ENCODE assay signal across 8 cellular contexts in the genomic region with DNA sequence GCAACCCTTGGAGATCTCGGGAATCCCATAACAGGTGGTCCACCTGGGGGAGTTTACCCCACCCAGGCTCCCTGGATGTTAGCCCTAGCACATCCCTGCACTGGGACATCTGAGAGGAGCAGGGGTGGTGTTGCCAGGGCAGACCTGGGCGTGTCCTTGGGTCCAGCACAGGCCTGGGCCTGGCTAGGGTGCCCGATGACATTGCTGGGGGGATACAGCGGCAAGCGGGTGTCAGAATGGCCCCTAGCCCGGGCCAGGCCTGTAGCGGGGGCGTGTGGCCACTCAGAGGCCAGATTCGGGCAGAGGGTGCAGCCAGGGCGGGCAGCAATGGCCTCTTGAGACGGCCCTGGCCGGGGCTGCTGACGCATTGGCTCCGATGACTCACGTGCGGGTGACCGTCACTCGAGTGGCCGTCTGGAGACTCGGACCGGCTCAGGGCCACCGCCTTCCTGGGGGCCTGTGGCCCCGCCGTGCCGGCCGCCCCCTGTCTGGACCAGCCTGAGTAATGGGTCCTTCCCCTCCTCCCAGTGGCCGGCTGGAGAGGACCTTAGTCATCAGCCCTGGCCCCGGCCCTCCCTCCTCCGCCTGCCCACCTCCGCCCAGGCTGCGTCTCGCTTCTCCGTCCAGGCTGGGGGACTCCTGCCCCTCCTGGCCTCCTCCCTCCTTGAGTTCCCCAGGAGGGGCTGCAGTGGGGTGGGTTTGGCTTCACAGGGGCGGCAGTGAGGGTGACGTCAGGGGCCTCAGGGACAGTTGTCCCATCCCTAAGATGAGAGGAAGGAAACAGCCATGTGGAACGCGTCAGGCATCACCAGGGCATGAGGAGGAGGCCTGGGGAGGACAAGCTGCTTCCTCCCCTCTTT. TPM values are rescaled to one million over a fixed set of nuclear protein-coding genes. Genes with fewer than 3 reads are reported as not detected.
DNase-seq lines count a peak whose midpoint lies in the region; ATAC-seq and TF ChIP-seq lines count a peak whose summit lies in the region.
"Had no signal": no experiment of that assay in that cellular context is flagged by ENCODE, and none has a peak within 500 bp of the region (broad histone marks: within the 10 kb centered on the region; RNA-seq: fewer than 3 reads in every experiment).

No MANE protein-coding gene starts in this region.

- H3K27ac ChIP-seq in HCT116 (ENCODE audit: low read depth, low read length) (peak overlapping the region; percentile 50; the same call in 1 of the 2 replicates), prostate gland (peak overlapping the region; percentile 60)

- H3K9me3 Mint-ChIP-seq in dendritic cell treated with granulocyte-macrophage colony-stimulating factor and Interleukin-4, amounts not matched to agents 40 ng/mL and 50 ng/mL, for 4 days: no peaks in the 10 kb centered on the region
- no peaks in the 10 kb centered on the region for H3K9me3 Mint-ChIP-seq in activated CD4-positive, alpha-beta memory T cell treated with anti-CD3 and anti-CD28 coated beads, Interleukin-2, amount 10 ng/mL, durations not matched to agents 7 days and 5 days

- peak overlapping the region; percentile 51 for H3K4me3 Mint-ChIP-seq in dendritic cell treated with granulocyte-macrophage colony-stimulating factor and Interleukin-4, amounts not matched to agents 40 ng/mL and 50 ng/mL, for 4 days
- no peak overlapping the region for H3K4me3 Mint-ChIP-seq in activated CD4-positive, alpha-beta memory T cell treated with anti-CD3 and anti-CD28 coated beads, Interleukin-2, amount 10 ng/mL, durations not matched to agents 7 days and 5 days

- DNase-seq in HCT116 (ENCODE audit: low read depth, low spot score) (no peak), prostate gland (ENCODE audit: low spot score) (no peak), G401 (ENCODE audit: low spot score) (no peak)
- no peak for DNase-seq in activated CD4-positive, alpha-beta memory T cell treated with anti-CD3 and anti-CD28 coated beads, Interleukin-2, amount 10 ng/mL, durations not matched to agents 7 days and 5 days

- TF ChIP-seq POLR2A in HCT116 (IDR thresholded peaks at IDR 0.05; ENCODE audit: borderline replicate concordance, extremely low read depth, insufficient read depth, insufficient read length) (no peak), prostate gland (IDR thresholded peaks at IDR 0.05) (no peak)

- WGBS in prostate gland: 80% methylated on average over 35 of the region's 37 CpGs

- RAD21 ChIA-PET in HCT116 (lab: Charles Lee; ENCODE audit: low non-redundant PET in 1 of 2, low total read pairs in 2 of 2, uncharacterized antibody in 2 of 2, unreplicated experiment in 2 of 2): no interaction called here

- peak overlapping the region; percentile 49 for H3K9ac ChIP-seq in HCT116 (ENCODE audit: low read length)

- ATAC-seq in HCT116 (peak; percentile 88), GM21526 (IDR thresholded peaks at IDR 0.05; ENCODE audit: low FRiP score, unreplicated experiment) (no peak)
- ATAC-seq: activated CD4-positive, CD25-positive, alpha-beta regulatory T cell treated with anti-CD3 and anti-CD28 coated beads, Interleukin-2, amount 50 U/mL, for 24 hours had no signal

- H3K9me3 ChIP-seq in HCT116 (ENCODE audit: control insufficient read depth in 1 of 2, insufficient read depth in 1 of 2, low read depth in 1 of 2, low read length in 2 of 2) (no peaks in the 10 kb centered on the region), prostate gland (no peaks in the 10 kb centered on the region)

- peaks cover 20% of the 10 kb centered on the region for H3K36me3 Mint-ChIP-seq in dendritic cell treated with granulocyte-macrophage colony-stimulating factor and Interleukin-4, amounts not matched to agents 40 ng/mL and 50 ng/mL, for 4 days (ENCODE audit: low read depth)
- no peaks in the 10 kb centered on the region for H3K36me3 Mint-ChIP-seq in activated CD4-positive, alpha-beta memory T cell treated with anti-CD3 and anti-CD28 coated beads, Interleukin-2, amount 10 ng/mL, durations not matched to agents 7 days and 5 days (ENCODE audit: low read depth)

- H3K9me2 ChIP-seq in HCT116 (ENCODE audit: insufficient read depth): no peaks in the 10 kb centered on the region

- in situ Hi-C loops in G401 (cut with HindIII; ENCODE audit: low sequenced_read_pairs): no loop called here

- H3K79me2 ChIP-seq in HCT116 (ENCODE audit: insufficient read depth, low read length): peaks cover 6% of the 10 kb centered on the region; the same call in 1 of the 2 replicates

- TF ChIP-seq CTCF in HCT116 (IDR thresholded peaks at IDR 0.05 in 2 of 3, conservative IDR thresholded peaks at IDR 0.05 in 1 of 3; ENCODE audit: borderline replicate concordance in 1 of 3, insufficient read depth in 1 of 3, low read depth in 2 of 3, low read length in 2 of 3) (no peak), prostate gland (IDR thresholded peaks at IDR 0.05) (no peak)

- no TSS peak for BruUV-seq in HCT116 (replicated peaks; lab: Mats Ljungman, UMichigan)

- peak overlapping the region; percentile 72 for H3K4me2 ChIP-seq in HCT116 (ENCODE audit: low read length)

- H3K4me1 ChIP-seq in HCT116 (ENCODE audit: control insufficient read depth in 1 of 2, insufficient read depth in 2 of 2, low read length in 2 of 2): peaks cover 16 to 33% of the 10 kb centered on the region in 2 experiments
- H3K4me1 ChIP-seq in prostate gland (replicated peaks): no peaks in the 10 kb centered on the region

- peaks cover 61% of the 10 kb centered on the region for H3K4me1 Mint-ChIP-seq in dendritic cell treated with granulocyte-macrophage colony-stimulating factor and Interleukin-4, amounts not matched to agents 40 ng/mL and 50 ng/mL, for 4 days (ENCODE audit: low read depth)
- H3K4me1 Mint-ChIP-seq in activated CD4-positive, alpha-beta memory T cell treated with anti-CD3 and anti-CD28 coated beads, Interleukin-2, amount 10 ng/mL, durations not matched to agents 7 days and 5 days: peaks cover 8% of the 10 kb centered on the region

- CTCF ChIA-PET in HCT116 (lab: Charles Lee): no interaction called here
- CTCF ChIA-PET in activated CD4-positive, alpha-beta memory T cell treated with anti-CD3 and anti-CD28 coated beads, Interleukin-2, amount 10 ng/mL, durations not matched to agents 7 days and 5 days (lab: Charles Lee): no interaction called here

- H3K27me3 Mint-ChIP-seq in dendritic cell treated with granulocyte-macrophage colony-stimulating factor and Interleukin-4, amounts not matched to agents 40 ng/mL and 50 ng/mL, for 4 days: peaks cover 18% of the 10 kb centered on the region
- no peaks in the 10 kb centered on the region for H3K27me3 Mint-ChIP-seq in activated CD4-positive, alpha-beta memory T cell treated with anti-CD3 and anti-CD28 coated beads, Interleukin-2, amount 10 ng/mL, durations not matched to agents 7 days and 5 days

- H3K27ac Mint-ChIP-seq in dendritic cell treated with granulocyte-macrophage colony-stimulating factor and Interleukin-4, amounts not matched to agents 40 ng/mL and 50 ng/mL, for 4 days: peak overlapping the region; percentile 78
- no peak overlapping the region for H3K27ac Mint-ChIP-seq in activated CD4-positive, alpha-beta memory T cell treated with anti-CD3 and anti-CD28 coated beads, Interleukin-2, amount 10 ng/mL, durations not matched to agents 7 days and 5 days

- H2AFZ ChIP-seq in HCT116 (ENCODE audit: low read depth, low read length, poor library complexity, severe bottlenecking): no peak overlapping the region

- intact Hi-C loops in HCT116 (cut with micrococcal nuclease): no loop called here
- intact Hi-C loops in dendritic cell treated with granulocyte-macrophage colony-stimulating factor and Interleukin-4, amounts not matched to agents 40 ng/mL and 50 ng/mL, for 4 days (cut with micrococcal nuclease): no loop called here
- intact Hi-C loops in prostate gland (cut with DNase I): no loop called here

- no peaks in the 10 kb centered on the region for H4K20me1 ChIP-seq in HCT116 (ENCODE audit: insufficient read depth)

- TF ChIP-seq RAD21 in HCT116 (IDR thresholded peaks at IDR 0.05; ENCODE audit: low read depth): no peak

- H3K27me3 ChIP-seq in HCT116 (ENCODE audit: insufficient read depth, low read length): no peaks in the 10 kb centered on the region
- H3K27me3 ChIP-seq in prostate gland (replicated peaks; ENCODE audit: insufficient read depth): no peaks in the 10 kb centered on the region

- H3K36me3 ChIP-seq in HCT116 (ENCODE audit: control insufficient read depth in 1 of 2, insufficient read depth in 2 of 2, low read length in 2 of 2) (no peaks in the 10 kb centered on the region), prostate gland (no peaks in the 10 kb centered on the region)

- peak overlapping the region in 1 of 2 experiments; percentile 37; a peak in 2 of 4 replicates for H3K4me3 ChIP-seq in HCT116 (replicated peaks in 1 of 2; ENCODE audit: low read depth in 1 of 2, low read length in 2 of 2)
- no peak overlapping the region for H3K4me3 ChIP-seq in prostate gland

- POLR2A ChIA-PET in HCT116 (lab: Charles Lee): no interaction called here
- POLR2A ChIA-PET in activated CD4-positive, alpha-beta memory T cell treated with anti-CD3 and anti-CD28 coated beads, Interleukin-2, amount 10 ng/mL, durations not matched to agents 7 days and 5 days (lab: Charles Lee): no interaction called here

TF ChIP-seq in HCT116, 20 proteins besides CTCF, POLR2A, EP300 and RAD21 (continues in another document):
- peak; percentile 66; the same call in 1 of the 2 replicates for TF ChIP-seq EGR1 (IDR thresholded peaks at IDR 0.05; ENCODE audit: low read depth)

RNA-seq across cellular contexts. Expression of a gene that starts 23.2 kb away (rescaled TPM):
- total RNA-seq in HCT116 (2021; ENCODE audit: unreplicated experiment) (14.9 TPM), prostate gland (10 to 100 TPM in 1 of 2 donors, 1 to 10 TPM in 1; 6.7 to 24.4 TPM)
- 13.0 and 13.1 TPM in 2 replicates for polyA plus RNA-seq in HCT116 (2012)
- total RNA-seq in G401 (2014; rRNA removed; shearing (Covaris generic)): 2.1 and 2.7 TPM in 2 replicates
- total RNA-seq in activated CD4-positive, alpha-beta memory T cell treated with anti-CD3 and anti-CD28 coated beads, Interleukin-2, amount 10 ng/mL, durations not matched to agents 7 days and 5 days: 1 to 10 TPM; 5.3 TPM

RNA-seq across cellular contexts. Expression of a gene that starts 23.5 kb away (rescaled TPM):
- total RNA-seq in HCT116 (2021; ENCODE audit: unreplicated experiment) (17.1 TPM), prostate gland (10 to 100 TPM in 1 of 2 donors, 1 to 10 TPM in 1; 9.1 to 18.4 TPM)
- 7.1 and 14.4 TPM in 2 replicates for polyA plus RNA-seq in HCT116 (2012)
- 5.0 and 8.3 TPM in 2 replicates for total RNA-seq in G401 (2014; rRNA removed; shearing (Covaris generic))
- total RNA-seq in activated CD4-positive, alpha-beta memory T cell treated with anti-CD3 and anti-CD28 coated beads, Interleukin-2, amount 10 ng/mL, durations not matched to agents 7 days and 5 days: 10 to 100 TPM; 10.8 to 11.0 TPM

RNA-seq across cellular contexts. Expression of a gene that starts 47.6 kb away (rescaled TPM):
- total RNA-seq in HCT116 (2021; ENCODE audit: unreplicated experiment) (14.3 TPM), prostate gland (1 to 10 TPM in 1 of 2 donors, under 1 TPM in 1; 0.27 to 3.6 TPM)
- polyA plus RNA-seq in HCT116 (2012): 21.3 and 22.7 TPM in 2 replicates
- 2.5 and 4.1 TPM in 2 replicates for total RNA-seq in G401 (2014; rRNA removed; shearing (Covaris generic))
- total RNA-seq in activated CD4-positive, alpha-beta memory T cell treated with anti-CD3 and anti-CD28 coated beads, Interleukin-2, amount 10 ng/mL, durations not matched to agents 7 days and 5 days: under 1 TPM in 1 of 2 experiments, not detected in 1; 0.13 TPM
- total RNA-seq: dermis microvascular lymphatic vessel endothelial cell had no signal

RNA-seq across cellular contexts. Expression of a gene that starts 53.7 kb away (rescaled TPM):
- total RNA-seq in HCT116 (2021; ENCODE audit: unreplicated experiment) (43.0 TPM), prostate gland (10 to 100 TPM in 1 of 2 donors, 1 to 10 TPM in 1; 2.6 to 12.6 TPM)
- polyA plus RNA-seq in HCT116 (2012): 60.6 and 80.0 TPM in 2 replicates
- 148 and 169 TPM in 2 replicates for total RNA-seq in G401 (2014; rRNA removed; shearing (Covaris generic))
- total RNA-seq in activated CD4-positive, alpha-beta memory T cell treated with anti-CD3 and anti-CD28 coated beads, Interleukin-2, amount 10 ng/mL, durations not matched to agents 7 days and 5 days: not detected
